Comparison of ENCODE assay signal across 8 cellular contexts in the genomic region with DNA sequence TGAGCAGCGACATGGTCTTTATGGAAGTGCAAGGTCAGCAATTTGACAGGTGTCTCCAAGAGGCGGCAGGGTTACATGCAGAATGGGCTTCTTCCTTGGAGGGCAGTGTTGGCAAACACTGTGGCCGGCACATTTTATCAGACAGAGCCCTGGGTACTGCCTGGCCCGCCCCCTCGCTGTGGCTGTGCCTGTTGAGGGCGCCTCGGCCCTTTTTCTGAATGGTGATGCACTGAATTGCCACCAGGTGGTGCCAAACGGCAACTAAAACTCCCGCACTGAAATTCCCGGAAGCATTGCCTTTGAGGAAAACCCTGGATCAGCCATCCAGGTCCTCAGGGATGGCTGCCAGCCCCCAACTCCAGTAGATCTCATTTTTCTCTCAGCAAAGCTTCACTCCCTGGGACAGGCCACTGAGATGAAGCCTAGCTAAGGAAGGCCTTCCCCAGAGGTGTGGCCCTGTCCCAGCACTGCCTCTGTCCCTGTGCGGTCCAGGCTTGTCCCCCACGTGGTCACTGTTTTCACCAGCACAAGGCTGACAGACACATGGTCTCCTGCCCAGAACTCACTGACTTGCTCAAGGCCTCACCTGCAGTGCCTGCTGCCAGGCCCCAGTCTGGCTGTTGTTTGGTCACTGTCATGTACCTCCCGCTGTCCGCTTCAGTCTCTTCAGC.
DNase-seq lines count a peak whose midpoint lies in the region; ATAC-seq, FAIRE-seq and TF ChIP-seq lines count a peak whose summit lies in the region.

No MANE protein-coding gene starts in this region.

- H3K9me3 Mint-ChIP-seq in activated T-cell treated with anti-CD3 and anti-CD28 coated beads, Interleukin-2, amount 50 U/mL, for 72 hours: no peaks in the 10 kb centered on the region
- no peaks in the 10 kb centered on the region for H3K9me3 Mint-ChIP-seq in natural killer cell treated with Interleukin-12 subunit alpha and Interleukin-12 subunit beta and Interleukin-15 and Interleukin-18, amount 100 ng/mL, for 72 hours

- H3K79me2 ChIP-seq in OCI-LY1 (ENCODE audit: insufficient read depth, low read length): no peaks in the 10 kb centered on the region

- H3K4me3 Mint-ChIP-seq in activated T-cell treated with anti-CD3 and anti-CD28 coated beads, Interleukin-2, amount 50 U/mL, for 72 hours: no peak overlapping the region
- no peak overlapping the region for H3K4me3 Mint-ChIP-seq in natural killer cell treated with Interleukin-12 subunit alpha and Interleukin-12 subunit beta and Interleukin-15 and Interleukin-18, amount 100 ng/mL, for 72 hours

- H3K4me3 ChIP-seq in OCI-LY1 (ENCODE audit: low read depth, low read length, poor library complexity, severe bottlenecking): no peak overlapping the region
- no peak overlapping the region for H3K4me3 ChIP-seq in fibroblast of mammary gland (ENCODE audit: control insufficient read depth, low read depth, low read length)
- no peak overlapping the region for H3K4me3 ChIP-seq in tibial artery

- no peaks in the 10 kb centered on the region for H3K27me3 Mint-ChIP-seq in activated T-cell treated with anti-CD3 and anti-CD28 coated beads, Interleukin-2, amount 50 U/mL, for 72 hours (ENCODE audit: low read depth)
- H3K27me3 Mint-ChIP-seq in natural killer cell treated with Interleukin-12 subunit alpha and Interleukin-12 subunit beta and Interleukin-15 and Interleukin-18, amount 100 ng/mL, for 72 hours: no peaks in the 10 kb centered on the region

- DNase-seq in NCI-H2081 (lab: John Stamatoyannopoulos, UW) (peak; percentile 50 to 67), NCI-H2081 treated with DMSO at 0.1 percent for 48 hours (lab: John Stamatoyannopoulos, UW) (no peak), HTR-8/SVneo (ENCODE audit: insufficient read length, low spot score) (peak; percentile 76), fibroblast of mammary gland (ENCODE audit: low read depth) (peak; percentile 65), tibial artery (peak in 1 of 2 donors; percentile 55)
- DNase-seq in activated T-cell treated with anti-CD3 and anti-CD28 coated beads, Interleukin-2, amount 50 U/mL, for 72 hours: peak; percentile 31 to 51
- no peak for DNase-seq in natural killer cell treated with Interleukin-12 subunit alpha and Interleukin-12 subunit beta and Interleukin-15 and Interleukin-18, amount 100 ng/mL, for 72 hours (ENCODE audit: low spot score)

- ATAC-seq in activated T-cell treated with anti-CD3 and anti-CD28 coated beads, Interleukin-2, amount 50 U/mL, for 72 hours (replicated peaks in 1 of 2): peak; percentile 67 to 72
- ATAC-seq in natural killer cell treated with Interleukin-12 subunit alpha and Interleukin-12 subunit beta and Interleukin-15 and Interleukin-18, amount 100 ng/mL, for 72 hours: peak; percentile 70 to 72

- intact Hi-C loops in tibial artery (cut with DNase I; ENCODE audit: low total_unique reads): loop anchor here (5.0 kb wide), 1 partner anchor 92 kb away; no protein-coding TSS in a partner anchor

- H3K9me3 ChIP-seq in OCI-LY1 (ENCODE audit: low read length): no peaks in the 10 kb centered on the region
- no peaks in the 10 kb centered on the region for H3K9me3 ChIP-seq in tibial artery

- H3K27ac ChIP-seq in OCI-LY1 (ENCODE audit: low read depth, low read length, poor library complexity, severe bottlenecking) (no peak overlapping the region), tibial artery (no peak overlapping the region)

- peak; percentile 90 for FAIRE-seq in HTR-8/SVneo (lab: Jason Lieb, UNC)

- TF ChIP-seq CTCF in OCI-LY1 (IDR thresholded peaks at IDR 0.05; ENCODE audit: low read length) (peak; percentile 97), fibroblast of mammary gland (conservative IDR thresholded peaks at IDR 0.05; ENCODE audit: control insufficient read depth, insufficient read depth, low read depth, low read length) (peak; percentile 79), tibial artery (IDR thresholded peaks at IDR 0.05) (peak; percentile 89 to 92)

- no peak overlapping the region for H3K9ac ChIP-seq in OCI-LY1 (ENCODE audit: low read length)

- H3K4me1 Mint-ChIP-seq in activated T-cell treated with anti-CD3 and anti-CD28 coated beads, Interleukin-2, amount 50 U/mL, for 72 hours (ENCODE audit: low read depth): peaks cover 8% of the 10 kb centered on the region
- peaks cover 5 to 14% of the 10 kb centered on the region in 2 donors for H3K4me1 Mint-ChIP-seq in natural killer cell treated with Interleukin-12 subunit alpha and Interleukin-12 subunit beta and Interleukin-15 and Interleukin-18, amount 100 ng/mL, for 72 hours (ENCODE audit: low read depth in 2 of 2)

- H3K36me3 Mint-ChIP-seq in activated T-cell treated with anti-CD3 and anti-CD28 coated beads, Interleukin-2, amount 50 U/mL, for 72 hours (ENCODE audit: insufficient read depth in 2 of 2): peaks cover 0 to 13% of the 10 kb centered on the region in 2 donors
- peaks cover 10% of the 10 kb centered on the region for H3K36me3 Mint-ChIP-seq in natural killer cell treated with Interleukin-12 subunit alpha and Interleukin-12 subunit beta and Interleukin-15 and Interleukin-18, amount 100 ng/mL, for 72 hours

- H3K27me3 ChIP-seq in OCI-LY1 (ENCODE audit: insufficient read depth, low read length) (no peaks in the 10 kb centered on the region), tibial artery (no peaks in the 10 kb centered on the region)

- H3K36me3 ChIP-seq in OCI-LY1 (ENCODE audit: insufficient read depth, low read length) (peaks cover 45% of the 10 kb centered on the region; the same call in 1 of the 2 replicates), tibial artery (peaks cover 23 to 69% (median 48%) of the 10 kb centered on the region in 3 donors)

- H3K4me1 ChIP-seq in OCI-LY1 (ENCODE audit: insufficient read depth, low read length, severe bottlenecking) (no peaks in the 10 kb centered on the region), tibial artery (peaks cover 0 to 9% (median 4%) of the 10 kb centered on the region in 4 donors)

- peak overlapping the region; percentile 80 for H3K27ac Mint-ChIP-seq in activated T-cell treated with anti-CD3 and anti-CD28 coated beads, Interleukin-2, amount 50 U/mL, for 72 hours
- H3K27ac Mint-ChIP-seq in natural killer cell treated with Interleukin-12 subunit alpha and Interleukin-12 subunit beta and Interleukin-15 and Interleukin-18, amount 100 ng/mL, for 72 hours: peak overlapping the region in 1 of 2 donors; percentile 56

- H3F3A ChIP-seq in OCI-LY1 (ENCODE audit: insufficient read depth, low read length): no peaks in the 10 kb centered on the region

- no peak overlapping the region for H3K4me2 ChIP-seq in OCI-LY1 (ENCODE audit: low read length)

- no peaks in the 10 kb centered on the region for H3K9me2 ChIP-seq in OCI-LY1 (ENCODE audit: low read depth, low read length)

- no peak overlapping the region for H2AFZ ChIP-seq in OCI-LY1 (ENCODE audit: low read length)

- no peaks in the 10 kb centered on the region for H4K20me1 ChIP-seq in OCI-LY1 (ENCODE audit: insufficient read depth, low read length)

Comparison
In these comparisons a context has a peak if more than half of its experiments do, and no peak if none do; other contexts are left out.
1. DNase-seq: peak in NCI-H2081 (2 of 2), HTR-8/SVneo (single experiment), activated T-cell treated with anti-CD3 and anti-CD28 coated beads, Interleukin-2, amount 50 U/mL, for 72 hours (2 of 2) and fibroblast of mammary gland (single experiment); none in NCI-H2081 treated with DMSO at 0.1 percent for 48 hours (single experiment) and natural killer cell treated with Interleukin-12 subunit alpha and Interleukin-12 subunit beta and Interleukin-15 and Interleukin-18, amount 100 ng/mL, for 72 hours (single experiment).
2. Peak in every context shown above with its lines, with median percentiles within 50 percentile points of each other: CTCF ChIP-seq.